Comparison of ENCODE assay signal across 18 cellular contexts in genomic region chr5:110104048-110104725, GRCh38.
"Had no signal": no experiment of that assay in that cellular context is flagged by ENCODE, and none has a peak within 500 bp of the region (broad histone marks: within the 10 kb centered on the region; RNA-seq: fewer than 3 reads in every experiment).

No MANE protein-coding gene starts in this region.

- ATAC-seq: body of pancreas, left cardiac atrium, mucosa of descending colon had no signal

- H3K36me3 ChIP-seq: tibial nerve, vagina had no signal

- H3K4me1 Mint-ChIP-seq: naive B cell had no signal

- H3K9me3 Mint-ChIP-seq: naive B cell had no signal

- H3K36me3 Mint-ChIP-seq: activated naive CD8-positive, alpha-beta T cell; naive B cell had no signal

- H3K27me3 Mint-ChIP-seq: activated naive CD8-positive, alpha-beta T cell; naive B cell had no signal

- H3K27me3 ChIP-seq: body of pancreas, tibial nerve, vagina had no signal

- DNase-seq: activated CD4-positive, alpha-beta T cell treated with anti-CD3 and anti-CD28 coated beads for 48 hours; activated CD4-positive, CD25-positive, alpha-beta regulatory T cell; activated CD8-positive, alpha-beta memory T cell treated with anti-CD3 and anti-CD28 coated beads, Interleukin-2, amount 50 U/mL, for 4 hours; activated gamma-delta T cell; activated T-cell treated with anti-CD3 and anti-CD28 coated beads, Interleukin-2, amount 50 U/mL, for 48 hours; body of pancreas; dermis blood vessel endothelial cell; left cardiac atrium; mesenchymal stem cell; mucosa of descending colon; naive B cell; occipital lobe; stimulated activated CD4-positive, alpha-beta T cell treated with anti-CD3 and anti-CD28 coated beads, Interleukin-1b, Interleukin-23, amount 100 ng/mL, for 48 hours; stimulated activated CD8-positive, alpha-beta memory T cell treated with anti-CD3 and anti-CD28 coated beads, Interleukin-4, amount 100 ng/mL, for 48 hours; stimulated activated naive CD4-positive, alpha-beta T cell had no signal

- H3K4me1 ChIP-seq: vagina had no signal

- H3K4me3 Mint-ChIP-seq: activated naive CD8-positive, alpha-beta T cell; naive B cell had no signal

- H3K9me3 ChIP-seq: body of pancreas, mucosa of descending colon, tibial nerve, vagina had no signal

- H3K27ac ChIP-seq: body of pancreas, tibial nerve, vagina had no signal

- H3K4me3 ChIP-seq: body of pancreas, mucosa of descending colon, tibial nerve, vagina had no signal

- H3K27ac Mint-ChIP-seq: activated naive CD8-positive, alpha-beta T cell had no signal
